ENCODE assay signal across 18 cellular contexts in the genomic region with DNA sequence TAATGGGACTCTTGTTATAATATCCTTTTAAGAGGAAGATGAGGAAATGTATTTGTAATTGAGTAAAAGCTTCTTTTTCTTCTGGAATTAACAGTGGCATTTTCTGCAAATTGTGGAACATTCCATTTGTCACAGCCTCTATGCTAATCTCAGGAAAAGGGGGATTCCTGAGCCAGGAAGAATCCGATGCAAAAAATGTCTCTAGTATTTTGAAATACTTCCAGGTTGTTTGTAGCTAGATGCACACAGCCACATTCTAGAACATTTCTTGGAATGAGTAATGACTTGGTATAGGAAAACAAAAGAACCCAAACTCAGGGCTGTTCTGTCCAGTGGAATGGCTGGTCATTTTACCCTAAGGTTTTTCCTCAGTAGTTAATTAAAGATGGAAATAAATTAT.
DNase-seq lines count a peak whose midpoint lies in the region; ATAC-seq and TF ChIP-seq lines count a peak whose summit lies in the region.
"Had no signal": no experiment of that assay in that cellular context is flagged by ENCODE, and none has a peak within 500 bp of the region (broad histone marks: within the 10 kb centered on the region; RNA-seq: fewer than 3 reads in every experiment).

No MANE protein-coding gene starts in this region.

- peaks cover under 1% of the 10 kb centered on the region for H3K9me3 ChIP-seq in T-helper 17 cell (ENCODE audit: control insufficient read depth, low read length, poor library complexity, severe bottlenecking)
- no peaks in the 10 kb centered on the region for H3K9me3 ChIP-seq in smooth muscle cell (replicated peaks; ENCODE audit: low read depth)
- H3K9me3 ChIP-seq: BLaER1 had no signal

- H3F3A ChIP-seq in smooth muscle cell (ENCODE audit: low read depth) = no peaks in the 10 kb centered on the region

- no peaks in the 10 kb centered on the region for H3K4me1 ChIP-seq in smooth muscle cell (ENCODE audit: low read depth)
- H3K4me1 ChIP-seq: BLaER1 had no signal

- no peaks in the 10 kb centered on the region for H3K27me3 ChIP-seq in smooth muscle cell (ENCODE audit: low read depth)
- H3K27me3 ChIP-seq: BLaER1 had no signal

- no peak for DNase-seq in T-helper 17 cell
- peak; percentile 76 for DNase-seq in choroid plexus epithelial cell (ENCODE audit: low read depth)
- peak; percentile 81 for DNase-seq in iris pigment epithelial cell (ENCODE audit: low read depth)
- no peak for DNase-seq in smooth muscle cell (lab: John Stamatoyannopoulos, UW; ENCODE audit: unreplicated experiment)
- DNase-seq in DMS79 (lab: John Stamatoyannopoulos, UW) = no peak
- DNase-seq in activated T-cell treated with anti-CD3 and anti-CD28 coated beads, Interleukin-2, amount 50 U/mL, for 1 hour = no peak
- DNase-seq in SIG-M5 (lab: John Stamatoyannopoulos, UW) = no peak
- DNase-seq: CD8-positive, alpha-beta memory T cell; DMS79 treated with DMSO at 0.1 percent for 48 hours; GDM1; KG1; NCI-H1436; NCI-H2029 treated with DMSO at 0.1 percent for 48 hours; NCI-H2171 treated with DMSO at 0.1 percent for 48 hours; NCI-H748 treated with DMSO at 0.1 percent for 48 hours; PC-9 had no signal

- H3K27me3 Mint-ChIP-seq in T-helper 17 cell = no peaks in the 10 kb centered on the region
- H3K27me3 Mint-ChIP-seq: CD8-positive, alpha-beta memory T cell had no signal

- no peaks in the 10 kb centered on the region for H4K20me1 ChIP-seq in smooth muscle cell (ENCODE audit: low read depth)
- H4K20me1 ChIP-seq: BLaER1 had no signal

- 25% methylated on average over 1 of the region's 1 CpG for WGBS in smooth muscle cell (ENCODE audit: low lambda C conversion rate)

- ATAC-seq in T-helper 17 cell = no peak
- ATAC-seq: HCT116 had no signal

- no peak overlapping the region for H3K9ac ChIP-seq in smooth muscle cell (ENCODE audit: low read depth)
- H3K9ac ChIP-seq: BLaER1 had no signal

- peak overlapping the region; percentile 37 for H3K27ac ChIP-seq in smooth muscle cell (ENCODE audit: low read depth)
- H3K27ac ChIP-seq: BLaER1, PC-9 had no signal

- H3K4me2 ChIP-seq in smooth muscle cell = peak overlapping the region; percentile 18
- H3K4me2 ChIP-seq: BLaER1, PC-9 had no signal

- H3K27ac Mint-ChIP-seq in T-helper 17 cell = peak overlapping the region; percentile 39
- H3K27ac Mint-ChIP-seq: CD8-positive, alpha-beta memory T cell had no signal

- TF ChIP-seq CTCF in choroid plexus epithelial cell (conservative IDR thresholded peaks at IDR 0.05; ENCODE audit: low read depth, low read length) (no peak), smooth muscle cell (IDR thresholded peaks at IDR 0.05; ENCODE audit: borderline replicate concordance, insufficient read depth, poor library complexity, severe bottlenecking) (no peak)

- no peaks in the 10 kb centered on the region for H3K36me3 ChIP-seq in smooth muscle cell (ENCODE audit: low read depth)
- H3K36me3 ChIP-seq: BLaER1 had no signal

- no peak overlapping the region for H2AFZ ChIP-seq in smooth muscle cell (ENCODE audit: low read depth)
- H2AFZ ChIP-seq: PC-9 had no signal

- H3K36me3 Mint-ChIP-seq in T-helper 17 cell (ENCODE audit: low read depth) = peaks cover 13% of the 10 kb centered on the region

- H3K4me3 Mint-ChIP-seq in T-helper 17 cell = no peak overlapping the region
- H3K4me3 Mint-ChIP-seq: CD8-positive, alpha-beta memory T cell had no signal

- H3K79me2 ChIP-seq in smooth muscle cell (ENCODE audit: low read depth) = no peaks in the 10 kb centered on the region

- peaks cover 7% of the 10 kb centered on the region for H3K4me1 Mint-ChIP-seq in T-helper 17 cell

- H3K4me3 ChIP-seq in choroid plexus epithelial cell (ENCODE audit: low read depth, low read length) = no peak overlapping the region
- H3K4me3 ChIP-seq in smooth muscle cell = no peak overlapping the region
- H3K4me3 ChIP-seq: BLaER1, PC-9 had no signal

Comparison
In these comparisons a context has a peak if more than half of its experiments do, and no peak if none do; other contexts are left out.
1. DNase-seq: peak in choroid plexus epithelial cell (single experiment) and iris pigment epithelial cell (single experiment); none in T-helper 17 cell (0 of 3), smooth muscle cell (single experiment), DMS79 (single experiment), activated T-cell treated with anti-CD3 and anti-CD28 coated beads, Interleukin-2, amount 50 U/mL, for 1 hour (single experiment) and SIG-M5 (single experiment).